Comparison of ENCODE assay signal across 1 cellular context in genomic region chr6:32035283-32036013, GRCh38. TPM values are rescaled to one million over a fixed set of nuclear protein-coding genes. Genes with fewer than 3 reads are reported as not detected.
"Had no signal": no experiment of that assay in that cellular context is flagged by ENCODE, and none has a peak within 500 bp of the region (broad histone marks: within the 10 kb centered on the region; RNA-seq: fewer than 3 reads in every experiment).

No MANE protein-coding gene starts in this region.

RNA-seq across cellular contexts. Expression of gene CYP21A2, which starts 2.8 kb away (rescaled TPM):
- total RNA-seq: mononuclear cell had no signal
